In the genomic region with DNA sequence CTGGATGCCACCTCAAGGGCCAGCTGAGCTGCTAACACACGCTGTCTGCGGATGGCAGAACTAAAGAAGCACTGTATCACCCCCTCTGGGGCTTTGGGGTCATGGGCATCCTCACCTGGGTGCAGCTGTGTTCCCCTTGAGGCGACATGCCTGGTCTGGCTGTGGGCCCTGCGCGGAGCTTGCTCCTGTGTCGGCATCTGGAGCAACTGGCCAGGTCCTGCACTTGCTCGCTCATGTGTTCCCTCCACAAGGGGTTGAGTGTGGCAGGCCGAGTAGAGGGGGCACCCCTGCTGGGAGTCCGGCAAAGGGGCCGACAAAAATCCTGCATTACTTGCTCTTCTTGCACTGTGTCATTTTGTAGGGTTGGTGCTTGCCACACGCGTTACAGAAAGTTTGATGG, we compare ENCODE assay signal across 29 cellular contexts.
"Had no signal": no experiment of that assay in that cellular context is flagged by ENCODE, and none has a peak within 500 bp of the region (broad histone marks: within the 10 kb centered on the region; RNA-seq: fewer than 3 reads in every experiment).

No MANE protein-coding gene starts in this region.

- ATAC-seq: left lobe of liver; mucosa of descending colon; pancreas; right lobe of liver; stimulated activated memory B cell treated with anti-CD40 and anti-IgM and Interleukin-4, amounts not matched to agents 10 μg/mL and 1 μg/mL and 100 μg/mL, for 72 hours had no signal

- H3K4me3 Mint-ChIP-seq: memory B cell; mesothelial cell of epicardium; naive B cell; nephron progenitor cell; stimulated activated memory B cell treated with anti-CD40 and anti-IgM and Interleukin-4, amounts not matched to agents 10 μg/mL and 1 μg/mL and 100 μg/mL, for 72 hours; stimulated activated naive CD8-positive, alpha-beta T cell treated with anti-CD3 and anti-CD28 coated beads, Interleukin-15, Interleukin-2, amounts not matched to agents 100 ng/mL and 50 ng/mL, for 24 hours had no signal

- H3K4me2 ChIP-seq: smooth muscle cell had no signal

- H3K36me3 ChIP-seq: neutrophil, pancreas, right lobe of liver, thoracic aorta had no signal

- H3K9me3 Mint-ChIP-seq: memory B cell; mesothelial cell of epicardium; nephron progenitor cell; stimulated activated memory B cell treated with anti-CD40 and anti-IgM and Interleukin-4, amounts not matched to agents 10 μg/mL and 1 μg/mL and 100 μg/mL, for 72 hours; stimulated activated naive CD8-positive, alpha-beta T cell treated with anti-CD3 and anti-CD28 coated beads, Interleukin-15, Interleukin-2, amounts not matched to agents 100 ng/mL and 50 ng/mL, for 24 hours had no signal

- H3K27ac ChIP-seq: coronary artery, esophagus squamous epithelium, neutrophil, pancreas, right lobe of liver, thoracic aorta, tibial nerve, vagina had no signal

- H3K4me1 ChIP-seq: esophagus squamous epithelium, pancreas, right lobe of liver, vagina had no signal

- H3K4me3 ChIP-seq: coronary artery, esophagus squamous epithelium, lung, mucosa of descending colon, pancreas, right lobe of liver, smooth muscle cell, thoracic aorta, tibial nerve, vagina had no signal

- H3K27me3 ChIP-seq: esophagus squamous epithelium, neutrophil, pancreas, right lobe of liver, tibial nerve, vagina had no signal

- H3K27ac Mint-ChIP-seq: memory B cell; mesothelial cell of epicardium; nephron progenitor cell; progenitor cell of endocrine pancreas; stimulated activated naive CD8-positive, alpha-beta T cell treated with anti-CD3 and anti-CD28 coated beads, Interleukin-15, Interleukin-2, amounts not matched to agents 100 ng/mL and 50 ng/mL, for 24 hours had no signal

- H3K4me1 Mint-ChIP-seq: nephron progenitor cell had no signal

- H3K27me3 Mint-ChIP-seq: memory B cell; naive B cell; progenitor cell of endocrine pancreas; stimulated activated memory B cell treated with anti-CD40 and anti-IgM and Interleukin-4, amounts not matched to agents 10 μg/mL and 1 μg/mL and 100 μg/mL, for 72 hours; stimulated activated naive CD8-positive, alpha-beta T cell treated with anti-CD3 and anti-CD28 coated beads, Interleukin-15, Interleukin-2, amounts not matched to agents 100 ng/mL and 50 ng/mL, for 24 hours had no signal

- DNase-seq: central memory CD4-positive, alpha-beta T cell; dermis blood vessel endothelial cell; effector memory CD4-positive, alpha-beta T cell; esophagus squamous epithelium; foreskin melanocyte; hypothalamus; mucosa of descending colon; naive B cell; nephron progenitor cell; right lobe of liver; stimulated activated CD4-positive, alpha-beta T cell treated with anti-CD3 and anti-CD28 coated beads, Interleukin-12 subunit alpha, Interleukin-12 subunit beta, amount 100 ng/mL, for 4 hours; stimulated activated CD4-positive, alpha-beta T cell treated with anti-CD3 and anti-CD28 coated beads, Interleukin-1b, Interleukin-23, amount 100 ng/mL, for 48 hours; stimulated activated CD4-positive, alpha-beta T cell treated with anti-CD3 and anti-CD28 coated beads, Interleukin-4, amount 100 ng/mL, for 24 hours had no signal

- FAIRE-seq: endothelial cell of umbilical vein, keratinocyte, pancreas had no signal

- H3K9me3 ChIP-seq: esophagus squamous epithelium, mucosa of descending colon, neutrophil, pancreas, right lobe of liver, thoracic aorta, tibial nerve, vagina had no signal
